In genomic region chr2:240428245-240428644, GRCh38 we compare ENCODE assay signal across 14 cellular contexts.
"Had no signal": no experiment of that assay in that cellular context is flagged by ENCODE, and none has a peak within 500 bp of the region (broad histone marks: within the 10 kb centered on the region; RNA-seq: fewer than 3 reads in every experiment).

No MANE protein-coding gene starts in this region.

- H3K4me1 Mint-ChIP-seq: T-cell had no signal

- H3K27ac ChIP-seq: ascending aorta, lower lobe of right lung, neural progenitor cell, SK-N-MC, uterus, VCaP had no signal

- DNase-seq: activated naive CD8-positive, alpha-beta T cell treated with anti-CD3 and anti-CD28 coated beads, Interleukin-2, amount 10 ng/mL, durations not matched to agents 7 days and 5 days; glutamatergic neuron; left cardiac atrium; lower lobe of right lung; midbrain; stimulated activated naive CD4-positive, alpha-beta T cell treated with Interleukin-2 at 50 U/mL for 16 hours; T-cell; uterus had no signal

- H3K4me2 ChIP-seq: neural progenitor cell had no signal

- H3K36me3 ChIP-seq: ascending aorta, lower lobe of right lung, neural progenitor cell, uterus had no signal

- H3K36me3 Mint-ChIP-seq: activated naive CD8-positive, alpha-beta T cell treated with anti-CD3 and anti-CD28 coated beads, Interleukin-2, amount 10 ng/mL, durations not matched to agents 7 days and 5 days; neural progenitor cell; T-cell had no signal

- H2AFZ ChIP-seq: neural progenitor cell had no signal

- H3K4me1 ChIP-seq: ascending aorta, lower lobe of right lung, neural progenitor cell, uterus had no signal

- H3K9me3 ChIP-seq: ascending aorta, lower lobe of right lung had no signal

- H3K27ac Mint-ChIP-seq: activated naive CD8-positive, alpha-beta T cell treated with anti-CD3 and anti-CD28 coated beads, Interleukin-2, amount 10 ng/mL, durations not matched to agents 7 days and 5 days; neural progenitor cell; T-cell had no signal

- ATAC-seq: esophagus mucosa, left cardiac atrium, lower lobe of right lung, Right ventricle myocardium inferior, T-cell had no signal

- H3K9ac ChIP-seq: neural progenitor cell had no signal

- H3K27me3 ChIP-seq: ascending aorta, neural progenitor cell, uterus had no signal

- H3K4me3 ChIP-seq: ascending aorta, lower lobe of right lung, neural progenitor cell, SK-N-MC, uterus had no signal

- H3K4me3 Mint-ChIP-seq: activated naive CD8-positive, alpha-beta T cell treated with anti-CD3 and anti-CD28 coated beads, Interleukin-2, amount 10 ng/mL, durations not matched to agents 7 days and 5 days; neural progenitor cell; T-cell had no signal
